Comparison of ENCODE assay signal across 9 cellular contexts in the genomic region with DNA sequence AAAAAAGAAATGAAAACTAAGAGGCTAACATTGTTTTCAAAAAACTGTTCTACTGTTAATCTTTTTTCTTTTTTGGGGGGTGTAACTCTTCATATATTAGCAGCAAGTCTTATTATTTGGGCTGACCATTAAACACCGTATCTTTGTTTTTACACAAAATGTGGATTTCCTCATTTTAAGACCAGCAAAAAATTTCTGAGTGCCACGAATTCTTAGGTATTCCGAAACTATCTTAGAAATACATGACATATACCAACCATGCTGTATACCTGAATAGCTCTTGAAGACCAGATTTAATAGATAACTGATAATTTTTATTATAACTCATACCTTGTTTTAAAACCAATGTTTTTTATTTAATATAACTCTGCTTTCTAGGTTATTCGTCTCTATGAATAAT. TPM values are rescaled to one million over a fixed set of nuclear protein-coding genes. Genes with fewer than 3 reads are reported as not detected.
DNase-seq lines count a peak whose midpoint lies in the region; FAIRE-seq and TF ChIP-seq lines count a peak whose summit lies in the region.
"Had no signal": no experiment of that assay in that cellular context is flagged by ENCODE, and none has a peak within 500 bp of the region (broad histone marks: within the 10 kb centered on the region; RNA-seq: fewer than 3 reads in every experiment).

No MANE protein-coding gene starts in this region.

- H3K27me3 Mint-ChIP-seq in activated T-helper 2 cell treated with anti-CD3 and anti-CD28 coated beads, Interferon-gamma antibody, Interleukin-2, Interleukin-4, amounts not matched to agents 10 μg/mL and 5 μg/mL and 100 μg/mL, durations not matched to agents 14 hours and 24 hours and 36 hours (ENCODE audit: low read depth): no peaks in the 10 kb centered on the region
- no peaks in the 10 kb centered on the region for H3K27me3 Mint-ChIP-seq in glutamatergic neuron (ENCODE audit: unreplicated experiment)

- TF ChIP-seq POLR2A in GM12892 (IDR thresholded peaks at IDR 0.05; ENCODE audit: low read depth, low read length): no peak

- H3K4me3 ChIP-seq in HFF-Myc (replicated peaks; ENCODE audit: low read depth, low read length): peak overlapping the region; percentile 89
- H3K4me3 ChIP-seq in skeletal muscle tissue (ENCODE audit: low read length in 3 of 3): peak overlapping the region; percentile 74 to 100 (median 85)

- FAIRE-seq in GM12892 (lab: Jason Lieb, UNC): no peak

- peaks cover 6% of the 10 kb centered on the region for H3K36me3 Mint-ChIP-seq in activated T-helper 2 cell treated with anti-CD3 and anti-CD28 coated beads, Interferon-gamma antibody, Interleukin-2, Interleukin-4, amounts not matched to agents 10 μg/mL and 5 μg/mL and 100 μg/mL, durations not matched to agents 14 hours and 24 hours and 36 hours (ENCODE audit: low read depth)
- no peaks in the 10 kb centered on the region for H3K36me3 Mint-ChIP-seq in glutamatergic neuron (ENCODE audit: unreplicated experiment)

- peak overlapping the region; percentile 78 to 98 (median 83) for H3K9ac ChIP-seq in skeletal muscle tissue (ENCODE audit: low read depth in 1 of 3, low read length in 3 of 3)

- H3K4me1 ChIP-seq in skeletal muscle tissue (ENCODE audit: control insufficient read depth in 3 of 3, insufficient read depth in 3 of 3, low read length in 3 of 3): peaks cover 12 to 22% (median 17%) of the 10 kb centered on the region in 3 donors

- DNase-seq in HFF-Myc (ENCODE audit: extremely low read depth, low read depth) (no peak), glutamatergic neuron (no peak), H4 (ENCODE audit: low spot score) (no peak), AG08396 (ENCODE audit: low spot score) (no peak), DMS53 treated with DMSO at 0.1 percent for 48 hours (lab: John Stamatoyannopoulos, UW; ENCODE audit: unreplicated experiment) (no peak), GM12892 (ENCODE audit: insufficient read length) (no peak)
- DNase-seq in activated T-helper 2 cell treated with anti-CD3 and anti-CD28 coated beads, Interferon-gamma antibody, Interleukin-2, Interleukin-4, amounts not matched to agents 10 μg/mL and 5 μg/mL and 100 μg/mL, durations not matched to agents 14 hours and 24 hours and 36 hours (ENCODE audit: low spot score): no peak

- no peak overlapping the region for H3K27ac Mint-ChIP-seq in activated T-helper 2 cell treated with anti-CD3 and anti-CD28 coated beads, Interferon-gamma antibody, Interleukin-2, Interleukin-4, amounts not matched to agents 10 μg/mL and 5 μg/mL and 100 μg/mL, durations not matched to agents 14 hours and 24 hours and 36 hours
- H3K27ac Mint-ChIP-seq in glutamatergic neuron (ENCODE audit: unreplicated experiment): peak overlapping the region; percentile 43

- peak overlapping the region; percentile 88 for H3K27ac ChIP-seq in skeletal muscle tissue (ENCODE audit: low read depth, low read length)

- no peaks in the 10 kb centered on the region for H3K9me3 ChIP-seq in skeletal muscle tissue (ENCODE audit: control insufficient read depth in 3 of 3, low read length in 3 of 3)
- H3K9me3 ChIP-seq: HAP-1 had no signal

- no peaks in the 10 kb centered on the region for H3K36me3 ChIP-seq in skeletal muscle tissue (ENCODE audit: control insufficient read depth in 3 of 3, insufficient read depth in 3 of 3, low read length in 3 of 3)
- H3K36me3 ChIP-seq: HAP-1 had no signal

- H3K27me3 ChIP-seq in skeletal muscle tissue (ENCODE audit: control insufficient read depth in 3 of 3, insufficient read depth in 3 of 3, low read length in 3 of 3): no peaks in the 10 kb centered on the region

- peaks cover 26% of the 10 kb centered on the region for H3K4me1 Mint-ChIP-seq in activated T-helper 2 cell treated with anti-CD3 and anti-CD28 coated beads, Interferon-gamma antibody, Interleukin-2, Interleukin-4, amounts not matched to agents 10 μg/mL and 5 μg/mL and 100 μg/mL, durations not matched to agents 14 hours and 24 hours and 36 hours (ENCODE audit: low read depth)
- peaks cover 15% of the 10 kb centered on the region for H3K4me1 Mint-ChIP-seq in glutamatergic neuron (ENCODE audit: low read depth, unreplicated experiment)

- peaks cover 5% of the 10 kb centered on the region for H3K9me3 Mint-ChIP-seq in activated T-helper 2 cell treated with anti-CD3 and anti-CD28 coated beads, Interferon-gamma antibody, Interleukin-2, Interleukin-4, amounts not matched to agents 10 μg/mL and 5 μg/mL and 100 μg/mL, durations not matched to agents 14 hours and 24 hours and 36 hours
- H3K9me3 Mint-ChIP-seq in glutamatergic neuron (ENCODE audit: unreplicated experiment): no peaks in the 10 kb centered on the region

- intact Hi-C loops in activated T-helper 2 cell treated with anti-CD3 and anti-CD28 coated beads, Interferon-gamma antibody, Interleukin-2, Interleukin-4, amounts not matched to agents 10 μg/mL and 5 μg/mL and 100 μg/mL, durations not matched to agents 14 hours and 24 hours and 36 hours (cut with micrococcal nuclease): loop anchor here (5.0 kb wide), 3 partner anchors 317 to 1352 kb away; a partner anchor contains a TSS

- no peak for TF ChIP-seq CTCF in HFF-Myc (IDR thresholded peaks at IDR 0.05; ENCODE audit: low read depth, low read length, missing control alignments)
- no peak for TF ChIP-seq CTCF in glutamatergic neuron (IDR thresholded peaks at IDR 0.05; ENCODE audit: partially characterized antibody, unreplicated experiment)

- peak overlapping the region; percentile 85 for H3K4me3 Mint-ChIP-seq in activated T-helper 2 cell treated with anti-CD3 and anti-CD28 coated beads, Interferon-gamma antibody, Interleukin-2, Interleukin-4, amounts not matched to agents 10 μg/mL and 5 μg/mL and 100 μg/mL, durations not matched to agents 14 hours and 24 hours and 36 hours (ENCODE audit: low read depth)
- H3K4me3 Mint-ChIP-seq in glutamatergic neuron (ENCODE audit: unreplicated experiment): no peak overlapping the region

RNA-seq across cellular contexts. Expression of a gene that starts 0.6 kb away (rescaled TPM):
- total RNA-seq in activated T-helper 2 cell treated with anti-CD3 and anti-CD28 coated beads, Interferon-gamma antibody, Interleukin-2, Interleukin-4, amounts not matched to agents 10 μg/mL and 5 μg/mL and 100 μg/mL, durations not matched to agents 14 hours and 24 hours and 36 hours: 3.3 and 3.9 TPM in 2 replicates
- total RNA-seq in glutamatergic neuron (ENCODE audit: unreplicated experiment) (7.8 TPM), skeletal muscle tissue (21.9 TPM)
- total RNA-seq in H4 (2014; rRNA removed; shearing (Covaris generic)): 13.0 and 20.6 TPM in 2 replicates
- 7.2 TPM for polyA plus RNA-seq in GM12892 (2012; ENCODE audit: missing spikeins)

RNA-seq across cellular contexts. Expression of a gene that starts 1.3 kb away (rescaled TPM):
- total RNA-seq in activated T-helper 2 cell treated with anti-CD3 and anti-CD28 coated beads, Interferon-gamma antibody, Interleukin-2, Interleukin-4, amounts not matched to agents 10 μg/mL and 5 μg/mL and 100 μg/mL, durations not matched to agents 14 hours and 24 hours and 36 hours: 14.6 and 15.6 TPM in 2 replicates
- total RNA-seq in glutamatergic neuron (ENCODE audit: unreplicated experiment) (49.6 TPM), skeletal muscle tissue (17.2 TPM)
- 30.5 and 30.9 TPM in 2 replicates for total RNA-seq in H4 (2014; rRNA removed; shearing (Covaris generic))
- 20.5 TPM for polyA plus RNA-seq in GM12892 (2012; ENCODE audit: missing spikeins)
